In the genomic region with DNA sequence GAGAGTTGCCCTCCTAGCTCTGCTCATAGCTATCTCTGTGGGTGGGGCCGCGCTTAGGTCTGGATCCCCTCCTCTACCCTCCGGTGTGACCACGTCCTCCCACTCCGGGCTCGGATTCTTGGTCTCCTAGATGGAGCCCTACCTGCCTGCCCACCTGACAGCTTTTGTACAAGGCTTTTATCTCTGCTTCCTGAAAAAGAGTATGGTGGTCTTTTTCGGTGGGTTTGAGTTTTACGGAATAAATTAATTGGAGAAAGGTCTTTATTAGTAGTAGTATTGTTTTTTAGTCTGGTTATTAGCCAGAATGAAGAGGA, we compare ENCODE assay signal across 8 cellular contexts. TPM values are rescaled to one million over a fixed set of nuclear protein-coding genes. Genes with fewer than 3 reads are reported as not detected.
A peak's percentile ranks its signal among the peaks of the same experiment; 100 is the strongest.
DNase-seq lines count a peak whose midpoint lies in the region; ATAC-seq and TF ChIP-seq lines count a peak whose summit lies in the region.

No MANE protein-coding gene starts in this region.

- H3K36me3 ChIP-seq in WERI-Rb-1 (peaks cover 3% of the 10 kb centered on the region; the same call in 1 of the 2 replicates), heart right ventricle (no peaks in the 10 kb centered on the region), skeletal muscle satellite cell (ENCODE audit: insufficient read depth, low read length) (no peaks in the 10 kb centered on the region)

- DNase-seq in DMS79 treated with DMSO at 0.1 percent for 48 hours (lab: John Stamatoyannopoulos, UW) (peak; percentile 55), DMS79 (lab: John Stamatoyannopoulos, UW) (no peak), WERI-Rb-1 (no peak), heart right ventricle (peak in 1 of 2 donors; percentile 49)
- DNase-seq in activated CD8-positive, alpha-beta memory T cell treated with anti-CD3 and anti-CD28 coated beads, Interleukin-2, amount 50 U/mL, for 4 hours = no peak

- WGBS in heart right ventricle, 2 donors = 0 to 1% methylated on average over 8 of the region's 8 CpGs

- peak overlapping the region; percentile 95 for H3K9ac ChIP-seq in skeletal muscle satellite cell (ENCODE audit: low read depth, low read length)

- TF ChIP-seq CTCF in WERI-Rb-1 (IDR thresholded peaks at IDR 0.05; ENCODE audit: low read depth, low read length) (no peak), heart right ventricle (IDR thresholded peaks at IDR 0.05) (no peak)

- no peaks in the 10 kb centered on the region for H3K27me3 ChIP-seq in WERI-Rb-1 (ENCODE audit: insufficient read depth, low read depth, severe bottlenecking)
- H3K27me3 ChIP-seq in heart right ventricle = no peaks in the 10 kb centered on the region
- no peaks in the 10 kb centered on the region for H3K27me3 ChIP-seq in skeletal muscle satellite cell (ENCODE audit: control insufficient read depth, insufficient read depth, low read length)

- intact Hi-C loops in heart right ventricle (cut with DNase I) = loop anchor here in 5 of 10 donors (5.0 to 10.0 kb wide), 3 partner anchors 101 to 619 kb away; a partner anchor contains a TSS

- peaks cover 0 to 65% (median 46%) of the 10 kb centered on the region in 9 donors for H3K4me1 ChIP-seq in heart right ventricle
- peaks cover 17% of the 10 kb centered on the region for H3K4me1 ChIP-seq in skeletal muscle satellite cell (ENCODE audit: control insufficient read depth, insufficient read depth, low read length)

- H3K4me3 ChIP-seq in WERI-Rb-1 (ENCODE audit: low read depth, low read length) (peak overlapping the region; percentile 80), heart right ventricle (peak overlapping the region; percentile 77 to 96 (median 88)), skeletal muscle satellite cell (ENCODE audit: low read length) (peak overlapping the region; percentile 100)

- H3K9me3 ChIP-seq in WERI-Rb-1 (ENCODE audit: severe bottlenecking) = peaks cover under 1% of the 10 kb centered on the region
- H3K9me3 ChIP-seq in heart right ventricle = no peaks in the 10 kb centered on the region
- no peaks in the 10 kb centered on the region for H3K9me3 ChIP-seq in skeletal muscle satellite cell (replicated peaks; ENCODE audit: low read length)

- H3K27ac ChIP-seq in WERI-Rb-1 = peak overlapping the region; percentile 95
- H3K27ac ChIP-seq in heart right ventricle = peak overlapping the region; percentile 85 to 98 (median 96)

- H3K4me2 ChIP-seq in skeletal muscle satellite cell (ENCODE audit: low read length) = peak overlapping the region; percentile 98

- ATAC-seq in HG02884 (IDR thresholded peaks at IDR 0.05; ENCODE audit: unreplicated experiment) = peak; percentile 51
- ATAC-seq in heart right ventricle = peak in 2 of 8 donors; percentile 36 to 69
- no peak for ATAC-seq in HG03442 (IDR thresholded peaks at IDR 0.05; ENCODE audit: unreplicated experiment)

RNA-seq across cellular contexts. Expression of a gene that starts 0.8 kb away (rescaled TPM):
- total RNA-seq in heart right ventricle = 10 to 100 TPM; 28.7 to 36.3 (median 31.0) TPM
- polyA plus RNA-seq in heart right ventricle = 10 to 100 TPM; 12.8 to 22.8 TPM
- 18.5 and 21.6 TPM in 2 replicates for total RNA-seq in skeletal muscle satellite cell (2012; rRNA removed)
